Comparison of ENCODE assay signal across 1 cellular context in the genomic region with DNA sequence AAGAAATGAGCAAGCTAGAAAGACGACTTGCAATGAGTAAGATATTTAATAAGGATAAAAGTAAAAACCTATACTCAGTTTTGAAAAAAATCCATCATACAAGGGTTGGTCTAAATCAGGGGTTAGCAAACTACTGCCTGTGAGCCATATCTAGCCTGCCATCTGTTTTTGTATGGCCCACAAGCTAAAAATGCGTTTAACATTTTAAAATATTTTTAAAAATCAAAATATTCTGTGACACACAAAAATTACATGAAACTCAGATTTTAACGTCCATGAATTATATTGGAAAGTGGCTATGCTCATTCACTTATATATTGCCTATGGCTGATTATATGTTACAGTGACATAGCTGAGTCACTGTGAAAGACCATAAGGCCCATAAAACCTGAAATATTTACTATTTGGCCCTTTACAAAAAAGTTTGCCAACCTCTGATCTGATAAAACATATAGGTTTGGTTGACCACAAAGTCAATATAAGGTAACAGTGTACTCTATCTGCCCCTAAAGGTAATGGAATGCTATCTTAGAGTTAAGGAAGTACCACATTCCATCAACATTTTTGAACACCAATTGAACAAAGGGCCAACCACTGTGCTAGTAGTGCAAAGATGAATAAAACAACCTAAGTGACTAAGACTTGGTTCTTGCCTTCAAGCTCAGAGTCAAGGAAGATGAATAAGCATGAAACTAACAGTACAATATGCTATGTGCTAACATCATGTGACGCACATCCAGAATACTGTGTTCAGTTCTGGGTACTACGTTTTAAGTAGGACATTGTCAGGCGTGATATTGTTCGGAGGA.
TF ChIP-seq lines count a peak whose summit lies in the region.

No MANE protein-coding gene starts in this region.

TF ChIP-seq in SK-N-SH treated with all-trans-retinoic acid at 6 μM for 48 hours, 23 proteins besides CTCF, POLR2A, EP300 and RAD21 (continued from another document):
- TF ChIP-seq, protein P1, sequence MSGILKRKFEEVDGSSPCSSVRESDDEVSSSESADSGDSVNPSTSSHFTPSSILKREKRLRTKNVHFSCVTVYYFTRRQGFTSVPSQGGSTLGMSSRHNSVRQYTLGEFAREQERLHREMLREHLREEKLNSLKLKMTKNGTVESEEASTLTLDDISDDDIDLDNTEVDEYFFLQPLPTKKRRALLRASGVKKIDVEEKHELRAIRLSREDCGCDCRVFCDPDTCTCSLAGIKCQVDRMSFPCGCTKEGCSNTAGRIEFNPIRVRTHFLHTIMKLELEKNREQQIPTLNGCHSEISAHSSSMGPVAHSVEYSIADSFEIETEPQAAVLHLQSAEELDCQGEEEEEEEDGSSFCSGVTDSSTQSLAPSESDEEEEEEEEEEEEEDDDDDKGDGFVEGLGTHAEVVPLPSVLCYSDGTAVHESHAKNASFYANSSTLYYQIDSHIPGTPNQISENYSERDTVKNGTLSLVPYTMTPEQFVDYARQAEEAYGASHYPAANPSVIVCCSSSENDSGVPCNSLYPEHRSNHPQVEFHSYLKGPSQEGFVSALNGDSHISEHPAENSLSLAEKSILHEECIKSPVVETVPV (CRISPR knock-in tag; IDR thresholded peaks at IDR 0.05): no peak
- no peak for TF ChIP-seq ZNF8 (CRISPR knock-in tag; IDR thresholded peaks at IDR 0.05)
- TF ChIP-seq BACH2 (CRISPR knock-in tag; IDR thresholded peaks at IDR 0.05; ENCODE audit: borderline replicate concordance): no peak
- no peak for TF ChIP-seq ESRRG (CRISPR knock-in tag; IDR thresholded peaks at IDR 0.05)
- no peak for TF ChIP-seq ZFP30 (CRISPR knock-in tag; IDR thresholded peaks at IDR 0.05)
- TF ChIP-seq ZFP3 (CRISPR knock-in tag; IDR thresholded peaks at IDR 0.05): no peak
- TF ChIP-seq, protein P2, sequence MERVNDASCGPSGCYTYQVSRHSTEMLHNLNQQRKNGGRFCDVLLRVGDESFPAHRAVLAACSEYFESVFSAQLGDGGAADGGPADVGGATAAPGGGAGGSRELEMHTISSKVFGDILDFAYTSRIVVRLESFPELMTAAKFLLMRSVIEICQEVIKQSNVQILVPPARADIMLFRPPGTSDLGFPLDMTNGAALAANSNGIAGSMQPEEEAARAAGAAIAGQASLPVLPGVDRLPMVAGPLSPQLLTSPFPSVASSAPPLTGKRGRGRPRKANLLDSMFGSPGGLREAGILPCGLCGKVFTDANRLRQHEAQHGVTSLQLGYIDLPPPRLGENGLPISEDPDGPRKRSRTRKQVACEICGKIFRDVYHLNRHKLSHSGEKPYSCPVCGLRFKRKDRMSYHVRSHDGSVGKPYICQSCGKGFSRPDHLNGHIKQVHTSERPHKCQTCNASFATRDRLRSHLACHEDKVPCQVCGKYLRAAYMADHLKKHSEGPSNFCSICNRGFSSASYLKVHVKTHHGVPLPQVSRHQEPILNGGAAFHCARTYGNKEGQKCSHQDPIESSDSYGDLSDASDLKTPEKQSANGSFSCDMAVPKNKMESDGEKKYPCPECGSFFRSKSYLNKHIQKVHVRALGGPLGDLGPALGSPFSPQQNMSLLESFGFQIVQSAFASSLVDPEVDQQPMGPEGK (CRISPR knock-in tag; IDR thresholded peaks at IDR 0.05; ENCODE audit: borderline replicate concordance): no peak
- TF ChIP-seq TCF4 (CRISPR knock-in tag; IDR thresholded peaks at IDR 0.05; ENCODE audit: borderline replicate concordance): no peak
- no peak for TF ChIP-seq CSDC2 (CRISPR knock-in tag; IDR thresholded peaks at IDR 0.05)
- no peak for TF ChIP-seq ZNF565 (CRISPR knock-in tag; conservative IDR thresholded peaks at IDR 0.05; ENCODE audit: low read depth)
- no peak for TF ChIP-seq SNAI2 (CRISPR knock-in tag; IDR thresholded peaks at IDR 0.05)
- no peak for TF ChIP-seq ZC3H10 (CRISPR knock-in tag; IDR thresholded peaks at IDR 0.05)
- TF ChIP-seq ARNTL (CRISPR knock-in tag; IDR thresholded peaks at IDR 0.05; ENCODE audit: borderline replicate concordance, low read depth): no peak
- TF ChIP-seq TOX (CRISPR knock-in tag; IDR thresholded peaks at IDR 0.05; ENCODE audit: borderline replicate concordance): no peak
- no peak for TF ChIP-seq ISL1 (CRISPR knock-in tag; IDR thresholded peaks at IDR 0.05)
- TF ChIP-seq, protein P3, sequence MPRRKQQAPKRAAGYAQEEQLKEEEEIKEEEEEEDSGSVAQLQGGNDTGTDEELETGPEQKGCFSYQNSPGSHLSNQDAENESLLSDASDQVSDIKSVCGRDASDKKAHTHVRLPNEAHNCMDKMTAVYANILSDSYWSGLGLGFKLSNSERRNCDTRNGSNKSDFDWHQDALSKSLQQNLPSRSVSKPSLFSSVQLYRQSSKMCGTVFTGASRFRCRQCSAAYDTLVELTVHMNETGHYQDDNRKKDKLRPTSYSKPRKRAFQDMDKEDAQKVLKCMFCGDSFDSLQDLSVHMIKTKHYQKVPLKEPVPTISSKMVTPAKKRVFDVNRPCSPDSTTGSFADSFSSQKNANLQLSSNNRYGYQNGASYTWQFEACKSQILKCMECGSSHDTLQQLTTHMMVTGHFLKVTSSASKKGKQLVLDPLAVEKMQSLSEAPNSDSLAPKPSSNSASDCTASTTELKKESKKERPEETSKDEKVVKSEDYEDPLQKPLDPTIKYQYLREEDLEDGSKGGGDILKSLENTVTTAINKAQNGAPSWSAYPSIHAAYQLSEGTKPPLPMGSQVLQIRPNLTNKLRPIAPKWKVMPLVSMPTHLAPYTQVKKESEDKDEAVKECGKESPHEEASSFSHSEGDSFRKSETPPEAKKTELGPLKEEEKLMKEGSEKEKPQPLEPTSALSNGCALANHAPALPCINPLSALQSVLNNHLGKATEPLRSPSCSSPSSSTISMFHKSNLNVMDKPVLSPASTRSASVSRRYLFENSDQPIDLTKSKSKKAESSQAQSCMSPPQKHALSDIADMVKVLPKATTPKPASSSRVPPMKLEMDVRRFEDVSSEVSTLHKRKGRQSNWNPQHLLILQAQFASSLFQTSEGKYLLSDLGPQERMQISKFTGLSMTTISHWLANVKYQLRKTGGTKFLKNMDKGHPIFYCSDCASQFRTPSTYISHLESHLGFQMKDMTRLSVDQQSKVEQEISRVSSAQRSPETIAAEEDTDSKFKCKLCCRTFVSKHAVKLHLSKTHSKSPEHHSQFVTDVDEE (CRISPR knock-in tag; IDR thresholded peaks at IDR 0.05): no peak
- TF ChIP-seq, protein P4, sequence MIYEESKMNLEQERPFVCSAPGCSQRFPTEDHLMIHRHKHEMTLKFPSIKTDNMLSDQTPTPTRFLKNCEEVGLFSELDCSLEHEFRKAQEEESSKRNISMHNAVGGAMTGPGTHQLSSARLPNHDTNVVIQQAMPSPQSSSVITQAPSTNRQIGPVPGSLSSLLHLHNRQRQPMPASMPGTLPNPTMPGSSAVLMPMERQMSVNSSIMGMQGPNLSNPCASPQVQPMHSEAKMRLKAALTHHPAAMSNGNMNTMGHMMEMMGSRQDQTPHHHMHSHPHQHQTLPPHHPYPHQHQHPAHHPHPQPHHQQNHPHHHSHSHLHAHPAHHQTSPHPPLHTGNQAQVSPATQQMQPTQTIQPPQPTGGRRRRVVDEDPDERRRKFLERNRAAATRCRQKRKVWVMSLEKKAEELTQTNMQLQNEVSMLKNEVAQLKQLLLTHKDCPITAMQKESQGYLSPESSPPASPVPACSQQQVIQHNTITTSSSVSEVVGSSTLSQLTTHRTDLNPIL (CRISPR knock-in tag; IDR thresholded peaks at IDR 0.05; ENCODE audit: low read depth): no peak
